Comparison of ENCODE assay signal across 8 cellular contexts in genomic region chr9:123927625-123928308, GRCh38.
A peak's percentile ranks its signal among the peaks of the same experiment; 100 is the strongest.
DNase-seq lines count a peak whose midpoint lies in the region; ATAC-seq and TF ChIP-seq lines count a peak whose summit lies in the region.

No MANE protein-coding gene starts in this region.

- H3K9me3 ChIP-seq in DOHH2 (ENCODE audit: control insufficient read depth, insufficient read depth, low read length) (no peaks in the 10 kb centered on the region; the same call in 1 of the 2 replicates), muscle layer of duodenum (ENCODE audit: control insufficient read depth in 1 of 2, low read length in 2 of 2) (no peaks in the 10 kb centered on the region)

- H3K27ac ChIP-seq in DOHH2 (ENCODE audit: low read depth, low read length) (no peak overlapping the region), muscle layer of duodenum (ENCODE audit: low read length) (peak overlapping the region; percentile 47)

- H3K36me3 ChIP-seq in DOHH2 (ENCODE audit: control insufficient read depth, low read length) (no peaks in the 10 kb centered on the region), muscle layer of duodenum (ENCODE audit: control insufficient read depth in 1 of 2, insufficient read depth in 2 of 2, low read length in 2 of 2) (no peaks in the 10 kb centered on the region)

- H3F3A ChIP-seq in DOHH2 (ENCODE audit: control insufficient read depth, insufficient read depth): no peaks in the 10 kb centered on the region; the same call in 1 of the 2 replicates

- no peak for TF ChIP-seq CTCF in DOHH2 (IDR thresholded peaks at IDR 0.05; ENCODE audit: low read depth, low read length, poor library complexity, severe bottlenecking)

- DNase-seq in Kasumi-1 (lab: John Stamatoyannopoulos, UW) (peak; percentile 61 to 68), astrocyte of the hippocampus (ENCODE audit: low read depth, low spot score) (peak; percentile 28), NCI-H345 treated with DMSO at 0.1 percent for 48 hours (lab: John Stamatoyannopoulos, UW; ENCODE audit: unreplicated experiment) (no peak), middle frontal gyrus (ENCODE audit: extremely low spot score, low spot score) (no peak), activated gamma-delta T cell treated with Interleukin-2 at 50 U/mL for 16 hours (no peak)

- H4K20me1 ChIP-seq in DOHH2 (ENCODE audit: control insufficient read depth, insufficient read depth, low read depth, low read length): peaks cover 3% of the 10 kb centered on the region; the same call in 1 of the 2 replicates

- no peaks in the 10 kb centered on the region for H3K27me3 ChIP-seq in DOHH2 (ENCODE audit: control insufficient read depth, low read length)
- no peaks in the 10 kb centered on the region for H3K27me3 ChIP-seq in muscle layer of duodenum (ENCODE audit: low read depth, low read length)

- H3K4me1 ChIP-seq in DOHH2 (ENCODE audit: control insufficient read depth, low read length) (peaks cover 45% of the 10 kb centered on the region), muscle layer of duodenum (ENCODE audit: control insufficient read depth in 1 of 2, insufficient read depth in 2 of 2, low read length in 2 of 2) (peaks cover 12 to 19% of the 10 kb centered on the region in 2 donors)

- no peaks in the 10 kb centered on the region for H3K9me2 ChIP-seq in DOHH2 (replicated peaks; ENCODE audit: control insufficient read depth, low read length)

- peak overlapping the region; percentile 77 for H3K4me3 ChIP-seq in DOHH2 (ENCODE audit: low read length)
- H3K4me3 ChIP-seq in muscle layer of duodenum (ENCODE audit: low read depth in 1 of 2, low read length in 2 of 2): peak overlapping the region in 1 of 2 donors; percentile 62

- peaks cover 65% of the 10 kb centered on the region for H3K79me2 ChIP-seq in DOHH2 (ENCODE audit: control insufficient read depth, low read length)

- no peak for ATAC-seq in GM21381 (IDR thresholded peaks at IDR 0.05; ENCODE audit: unreplicated experiment)

- peak overlapping the region; percentile 72 for H3K4me2 ChIP-seq in DOHH2 (ENCODE audit: low read length)

Comparison
In these comparisons a context has a peak if more than half of its experiments do, and no peak if none do; other contexts are left out.
1. DNase-seq: peak in Kasumi-1 (2 of 2) and astrocyte of the hippocampus (single experiment); none in NCI-H345 treated with DMSO at 0.1 percent for 48 hours (single experiment), middle frontal gyrus (single experiment) and activated gamma-delta T cell treated with Interleukin-2 at 50 U/mL for 16 hours (single experiment).